Comparison of ENCODE assay signal across 8 cellular contexts in the genomic region with DNA sequence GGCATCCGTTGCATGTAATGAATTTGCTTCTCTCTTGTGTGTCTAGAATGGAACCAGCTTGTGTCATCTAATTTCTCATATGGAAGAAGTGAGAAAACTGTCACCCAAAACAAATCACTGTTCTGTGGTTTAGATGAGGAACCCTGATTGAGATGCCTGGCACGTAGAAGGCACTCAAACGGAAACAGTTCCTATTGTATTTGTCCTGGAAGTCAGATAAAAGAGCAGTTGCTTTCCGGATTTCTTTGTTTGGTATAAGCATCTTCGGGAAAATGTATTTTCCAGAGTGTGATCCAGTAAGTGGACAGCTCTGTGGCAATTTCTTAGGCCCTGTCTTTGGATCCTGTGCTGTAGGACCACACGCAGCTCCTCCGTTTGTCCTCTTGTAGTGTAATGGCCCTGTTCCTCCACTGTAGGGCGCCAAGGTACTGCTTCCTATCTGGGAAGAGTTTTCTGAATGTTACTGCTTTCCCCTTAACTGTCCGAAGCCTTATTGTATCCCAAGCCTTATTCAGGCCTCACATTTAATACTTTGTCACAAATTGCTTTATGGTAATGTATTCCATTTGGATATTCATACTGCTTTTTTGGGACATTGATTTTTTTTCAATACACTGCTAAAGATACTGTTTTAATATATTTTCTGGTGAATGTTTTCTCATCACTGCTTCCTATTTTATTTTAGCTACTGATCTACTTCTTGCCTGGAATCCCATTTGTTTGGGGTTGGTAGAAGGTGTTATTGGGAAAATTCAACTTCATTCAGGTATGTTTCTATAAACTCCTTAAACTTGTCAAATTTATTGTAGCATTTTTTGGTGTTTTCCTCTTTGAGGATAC.
A peak's percentile ranks its signal among the peaks of the same experiment; 100 is the strongest.
DNase-seq lines count a peak whose midpoint lies in the region; ATAC-seq, FAIRE-seq and TF ChIP-seq lines count a peak whose summit lies in the region.

No MANE protein-coding gene starts in this region.

- peaks cover 37% of the 10 kb centered on the region for H3K4me1 Mint-ChIP-seq in nephron

- no peak overlapping the region for H3K4me3 ChIP-seq in fibroblast of mammary gland (ENCODE audit: control insufficient read depth, low read depth, low read length)

- no peaks in the 10 kb centered on the region for H3K36me3 Mint-ChIP-seq in nephron (ENCODE audit: low read depth)

- peak; percentile 95 for ATAC-seq in GM21390 (IDR thresholded peaks at IDR 0.05; ENCODE audit: unreplicated experiment)

- H3K27me3 Mint-ChIP-seq in nephron (ENCODE audit: low read depth) = no peaks in the 10 kb centered on the region

- TF ChIP-seq CTCF in D721Med (IDR thresholded peaks at IDR 0.05; ENCODE audit: insufficient read depth, missing control alignments) (peak; percentile 95), fibroblast of mammary gland (conservative IDR thresholded peaks at IDR 0.05; ENCODE audit: control insufficient read depth, insufficient read depth, low read depth, low read length) (peak; percentile 99), nephron (IDR thresholded peaks at IDR 0.05; ENCODE audit: unreplicated experiment in 3 of 3) (peak; percentile 85 to 93 (median 91))

- FAIRE-seq in D721Med (lab: Jason Lieb, UNC) = no peak

- no peaks in the 10 kb centered on the region for H3K9me3 Mint-ChIP-seq in nephron

- H3K4me3 Mint-ChIP-seq in nephron = no peak overlapping the region

- no peak for DNase-seq in D721Med (ENCODE audit: insufficient read length, low spot score)
- peak; percentile 25 for DNase-seq in HuH-7.5 (ENCODE audit: low spot score)
- DNase-seq in OCI-M1 (lab: John Stamatoyannopoulos, UW) = peak; percentile 90
- DNase-seq in activated T-cell treated with anti-CD3 and anti-CD28 coated beads, Interleukin-2, amount 50 U/mL, for 1 hour = peak; percentile 41
- DNase-seq in fibroblast of mammary gland (ENCODE audit: low read depth) = peak; percentile 80
- DNase-seq in superior temporal gyrus (ENCODE audit: extremely low spot score) = peak; percentile 95

- peak overlapping the region in 1 of 3 experiments; percentile 66 for H3K27ac Mint-ChIP-seq in nephron
